ENCODE assay signal across 1 cellular context in genomic region chr2:120939595-120940318, GRCh38.
TF ChIP-seq lines count a peak whose summit lies in the region.

No MANE protein-coding gene starts in this region.

TF ChIP-seq in IMR-90, 13 proteins besides CTCF, POLR2A, EP300 and RAD21 (continued from another document):
- TF ChIP-seq ELK1 (IDR thresholded peaks at IDR 0.05; ENCODE audit: borderline replicate concordance, low read depth, low read length) (no peak), BHLHE40 (IDR thresholded peaks at IDR 0.05; ENCODE audit: low read depth, low read length) (peak; percentile 52; the same call in 1 of the 2 replicates), USF2 (IDR thresholded peaks at IDR 0.05; ENCODE audit: low read depth, low read length) (no peak), MAZ (IDR thresholded peaks at IDR 0.05; ENCODE audit: borderline replicate concordance, low read depth, low read length) (0 out of 2 replicates have a peak, but pooled peaks have one; percentile 17), SMC3 (IDR thresholded peaks at IDR 0.05; ENCODE audit: low read depth, low read length) (no peak)
TF ChIP-seq in IMR-90: peak in this region for 6.
